1 cellular context compared by ENCODE assay signal in genomic region chr19:18587962-18588610, GRCh38.
TF ChIP-seq lines count a peak whose summit lies in the region.

No MANE protein-coding gene starts in this region.

TF ChIP-seq in IMR-90, 13 proteins besides CTCF, POLR2A, EP300 and RAD21:
- no peak for TF ChIP-seq CEBPB (IDR thresholded peaks at IDR 0.05; ENCODE audit: low read depth, low read length)
- TF ChIP-seq ELK1 (IDR thresholded peaks at IDR 0.05; ENCODE audit: borderline replicate concordance, low read depth, low read length) = no peak
